In genomic region chr14:104276435-104276834, GRCh38 we compare ENCODE assay signal across 17 cellular contexts.
DNase-seq lines count a peak whose midpoint lies in the region; ATAC-seq and TF ChIP-seq lines count a peak whose summit lies in the region.
"Had no signal": no experiment of that assay in that cellular context is flagged by ENCODE, and none has a peak within 500 bp of the region (broad histone marks: within the 10 kb centered on the region; RNA-seq: fewer than 3 reads in every experiment).

No MANE protein-coding gene starts in this region.

- no peak overlapping the region for H3K4me3 ChIP-seq in heart right ventricle
- H3K4me3 ChIP-seq: GM23338, K562, PC-9 had no signal

- no peaks in the 10 kb centered on the region for H3K36me3 ChIP-seq in heart right ventricle

- H3K36me3 Mint-ChIP-seq in HFFc6 (ENCODE audit: low read depth): no peaks in the 10 kb centered on the region
- H3K36me3 Mint-ChIP-seq: CD14-positive monocyte had no signal

- H3K27ac ChIP-seq in heart right ventricle (no peak overlapping the region), substantia nigra (ENCODE audit: low read depth, low read length, poor library complexity, severe bottlenecking) (no peak overlapping the region)
- H3K27ac ChIP-seq: PC-9 had no signal

- no peaks in the 10 kb centered on the region for H3K9me3 ChIP-seq in heart right ventricle

- no peaks in the 10 kb centered on the region for H3K4me1 Mint-ChIP-seq in HFFc6 (ENCODE audit: low read depth)
- H3K4me1 Mint-ChIP-seq: CD14-positive monocyte, GM23338 had no signal

- peaks cover 0 to 6% (median 0%) of the 10 kb centered on the region in 9 donors for H3K4me1 ChIP-seq in heart right ventricle

- intact Hi-C loops in cardiac septum (cut with DNase I): no loop called here
- intact Hi-C loops in heart right ventricle (cut with DNase I): no loop called here

- no peak overlapping the region for H3K27ac Mint-ChIP-seq in HFFc6
- H3K27ac Mint-ChIP-seq: GM23338 had no signal

- peaks cover 1% of the 10 kb centered on the region; the same call in 1 of the 2 replicates for H3K27me3 Mint-ChIP-seq in HFFc6 (ENCODE audit: insufficient read depth)

- in situ Hi-C loops in ACHN (cut with HindIII; ENCODE audit: low pct_ligation_motif_present, low pct_unique_long_range_greater_than_20kb, low sequenced_read_pairs): no loop called here

- TF ChIP-seq CTCF in heart right ventricle (IDR thresholded peaks at IDR 0.05) (no peak), HFFc6 (IDR thresholded peaks at IDR 0.05) (no peak)

- peaks cover 39% of the 10 kb centered on the region for H3K9me3 Mint-ChIP-seq in HFFc6
- H3K9me3 Mint-ChIP-seq: CD14-positive monocyte had no signal

- H3K27me3 ChIP-seq in heart right ventricle: peaks cover 0 to 17% (median 0%) of the 10 kb centered on the region in 7 donors

- no peak for ATAC-seq in heart right ventricle
- ATAC-seq: GM23338, K562 had no signal

- DNase-seq in cardiac septum (ENCODE audit: low spot score): peak; percentile 31
- DNase-seq in heart right ventricle: no peak
- DNase-seq in HFFc6: no peak
- DNase-seq in islet precursor cell: peak; percentile 17
- no peak for DNase-seq in substantia nigra (lab: John Stamatoyannopoulos, UW)
- DNase-seq in NCI-H69 (lab: John Stamatoyannopoulos, UW): no peak
- DNase-seq in ACHN: no peak
- no peak for DNase-seq in NCI-H1092 treated with DMSO at 0.1 percent for 48 hours (lab: John Stamatoyannopoulos, UW)
- DNase-seq: DND-41, NCI-H187, NCI-H2107, NCI-H524, PC-9, SIG-M5 had no signal

- 75 to 80% methylated on average over 2 of the region's 2 CpGs for WGBS in heart right ventricle, 2 donors

- 0 out of 2 replicates have a peak overlapping the region, but pooled peaks have one; percentile 52 for H3K4me3 Mint-ChIP-seq in HFFc6
- H3K4me3 Mint-ChIP-seq: GM23338 had no signal

Comparison
In these comparisons a context has a peak if more than half of its experiments do, and no peak if none do; other contexts are left out.
1. DNase-seq: peak in cardiac septum (single experiment) and islet precursor cell (single experiment); none in heart right ventricle (0 of 2), HFFc6 (single experiment), substantia nigra (0 of 49), NCI-H69 (single experiment), ACHN (single experiment) and NCI-H1092 treated with DMSO at 0.1 percent for 48 hours (single experiment).